ENCODE assay signal across 8 cellular contexts in genomic region chr15:99213187-99213811, GRCh38. TPM values are rescaled to one million over a fixed set of nuclear protein-coding genes. Genes with fewer than 3 reads are reported as not detected.
DNase-seq lines count a peak whose midpoint lies in the region; FAIRE-seq and TF ChIP-seq lines count a peak whose summit lies in the region.

No MANE protein-coding gene starts in this region.

- H3K4me2 ChIP-seq in H9 (ENCODE audit: insufficient read depth, insufficient read length, low read length), result no peak overlapping the region

- H2BK5ac ChIP-seq in H9 (ENCODE audit: insufficient read length, low read length), result no peak overlapping the region

- no peak overlapping the region for H4K5ac ChIP-seq in H9 (ENCODE audit: insufficient read length, low read depth, low read length)

- no peaks in the 10 kb centered on the region for H3K27me3 Mint-ChIP-seq in H9 (ENCODE audit: low read depth)

- no peak overlapping the region for H2BK20ac ChIP-seq in H9 (ENCODE audit: low read depth, low read length, poor library complexity, severe bottlenecking)

- H3T11ph ChIP-seq in H9 (ENCODE audit: low read length), result no peak overlapping the region

- WGBS in H9 (ENCODE audit: extremely low coverage, insufficient read length, low lambda C conversion rate), result no CpG with 5 or more reads among the region's 1 CpG
- WGBS in spleen, 5 donors, result 3 to 15% (median 8%) methylated on average over 1 of the region's 1 CpG

- no peak overlapping the region for H2BK15ac ChIP-seq in H9 (ENCODE audit: low read depth, low read length)

- H3K56ac ChIP-seq in H9 (ENCODE audit: insufficient read length, low read depth, low read length), result no peak overlapping the region

- peaks cover 4 to 20% (median 10%) of the 10 kb centered on the region in 3 experiments; a peak in 5 of 7 replicates for H3K36me3 Mint-ChIP-seq in H9 (ENCODE audit: insufficient read depth in 1 of 3, low read depth in 3 of 3)

- TF ChIP-seq POLR2A in spleen (IDR thresholded peaks at IDR 0.05), result no peak

- H3K27ac ChIP-seq in H9 (ENCODE audit: insufficient read length, low read depth, low read length), result no peak overlapping the region
- no peak overlapping the region for H3K27ac ChIP-seq in brain microvascular endothelial cell
- no peak overlapping the region for H3K27ac ChIP-seq in spleen

- H2AFZ ChIP-seq in H9 (ENCODE audit: low read length), result no peak overlapping the region

- no peaks in the 10 kb centered on the region for H3K79me2 ChIP-seq in H9 (ENCODE audit: insufficient read depth, low read length)

- H3K4me3 Mint-ChIP-seq in H9, result no peak overlapping the region

- H3K4me3 ChIP-seq in brain microvascular endothelial cell (ENCODE audit: low read depth, low read length), result no peak overlapping the region
- H3K4me3 ChIP-seq in spleen, result no peak overlapping the region

- intact Hi-C loops in spleen (cut with DNase I; ENCODE audit: low total_unique reads), result loop anchor here (2.0 kb wide), 1 partner anchor 106 kb away; no protein-coding TSS in a partner anchor

- no peak overlapping the region for H3K18ac ChIP-seq in H9 (ENCODE audit: insufficient read length, low read depth, low read length)

- no peak overlapping the region for H4K91ac ChIP-seq in H9 (ENCODE audit: insufficient read length, low read depth, low read length)

- no peaks in the 10 kb centered on the region for H4K20me1 ChIP-seq in H9 (ENCODE audit: control insufficient read depth, insufficient read depth, insufficient read length)

- no peak overlapping the region for H3K27ac Mint-ChIP-seq in H9

- H3K9me3 Mint-ChIP-seq in H9, result no peaks in the 10 kb centered on the region

- TF ChIP-seq CTCF in H9 (conservative IDR thresholded peaks at IDR 0.05) (peak; percentile 93), brain microvascular endothelial cell (IDR thresholded peaks at IDR 0.05; ENCODE audit: low read depth, low read length, missing control alignments) (peak; percentile 96), spleen (IDR thresholded peaks at IDR 0.05 in 8 of 11, conservative IDR thresholded peaks at IDR 0.05 in 3 of 11) (peak; percentile 50 to 87 (median 75))

- in situ Hi-C loops in brain microvascular endothelial cell (cut with HindIII; ENCODE audit: low pct_ligation_motif_present, low sequenced_read_pairs), result loop anchor here (25.0 kb wide), 1 partner anchor 101 kb away; the partner anchor contains the start of gene SYNM

- no peak overlapping the region for H3K9ac ChIP-seq in H9 (ENCODE audit: extremely low read depth, insufficient read length, low read length)

- no peaks in the 10 kb centered on the region for H3K79me1 ChIP-seq in H9 (ENCODE audit: insufficient read depth, low read depth, low read length, poor library complexity, severe bottlenecking)

- H2BK120ac ChIP-seq in H9 (ENCODE audit: low read depth, low read length, poor library complexity, severe bottlenecking), result no peak overlapping the region

- H3K4me1 ChIP-seq in H9 (ENCODE audit: insufficient read depth, low read length) (no peaks in the 10 kb centered on the region), spleen (no peaks in the 10 kb centered on the region)

- peaks cover 6 to 8% of the 10 kb centered on the region in 2 experiments; a peak in 3 of 4 replicates for H3K4me1 Mint-ChIP-seq in H9

- no peak overlapping the region for H4K8ac ChIP-seq in H9 (replicated peaks; ENCODE audit: insufficient read length, low read depth, low read length)

- H3K9me3 ChIP-seq in H9 (ENCODE audit: control insufficient read depth, low read depth, low read length), result no peaks in the 10 kb centered on the region
- H3K9me3 ChIP-seq in spleen, result no peaks in the 10 kb centered on the region

- no peak overlapping the region for H3K4ac ChIP-seq in H9 (ENCODE audit: low read depth, low read length)

- H2AK5ac ChIP-seq in H9 (ENCODE audit: insufficient read length, low read length), result no peak overlapping the region

- no peak overlapping the region for H3K23ac ChIP-seq in H9 (ENCODE audit: insufficient read length, low read depth, low read length)

- H3K14ac ChIP-seq in H9 (ENCODE audit: insufficient read depth, low read length), result no peak overlapping the region

- peak; percentile 97 for FAIRE-seq in G401.6 (lab: Jason Lieb, UNC)
- FAIRE-seq in TTC549 (lab: Jason Lieb, UNC), result peak; percentile 92

- H2BK12ac ChIP-seq in H9 (ENCODE audit: insufficient read length, low read depth, low read length), result no peak overlapping the region

- H3K27me3 ChIP-seq in H9 (ENCODE audit: insufficient read depth, low read length) (no peaks in the 10 kb centered on the region), brain microvascular endothelial cell (replicated peaks) (no peaks in the 10 kb centered on the region), spleen (replicated peaks in 1 of 7) (no peaks in the 10 kb centered on the region)

- peak; percentile 36 for DNase-seq in H9
- DNase-seq in NCI-H1105 treated with DMSO at 0.1 percent for 48 hours (lab: John Stamatoyannopoulos, UW), result peak; percentile 62
- peak; percentile 78 for DNase-seq in brain microvascular endothelial cell
- peak; percentile 72 for DNase-seq in iPS-NIHi7 (ENCODE audit: extremely low spot score)
- peak; percentile 82 for DNase-seq in spleen
- no peak for DNase-seq in NCI-H1436 (lab: John Stamatoyannopoulos, UW)

- no peaks in the 10 kb centered on the region for H3K23me2 ChIP-seq in H9 (ENCODE audit: insufficient read length, low read depth, low read length, poor library complexity, severe bottlenecking)

- peaks cover 10% of the 10 kb centered on the region for H3K36me3 ChIP-seq in brain microvascular endothelial cell (replicated peaks)
- peaks cover 0 to 29% (median 8%) of the 10 kb centered on the region in 6 donors for H3K36me3 ChIP-seq in spleen

RNA-seq across cellular contexts. Expression of gene TTC23, which starts 36.1 kb away (rescaled TPM):
- total RNA-seq in H9 (2021) (12.2 and 14.3 TPM in 2 replicates), spleen (10 to 100 TPM in 6 of 7 donors, 1 to 10 TPM in 1; 9.5 to 17.0 (median 14.2) TPM)
- polyA plus RNA-seq in spleen, result 1 to 10 TPM; 3.6 to 5.6 (median 3.7) TPM

RNA-seq across cellular contexts. Expression of gene LRRC28, which starts 38.0 kb away (rescaled TPM):
- total RNA-seq in H9 (2021), result 15.0 and 17.6 TPM in 2 replicates
- 10 to 100 TPM; 20.9 to 63.3 (median 26.0) TPM for total RNA-seq in spleen
- 1 to 10 TPM; 6.0 to 7.6 (median 7.1) TPM for polyA plus RNA-seq in spleen
